Comparison of ENCODE assay signal across 18 cellular contexts in genomic region chr1:72567511-72567910, GRCh38.
DNase-seq lines count a peak whose midpoint lies in the region; ATAC-seq, FAIRE-seq and TF ChIP-seq lines count a peak whose summit lies in the region.
"Had no signal": no experiment of that assay in that cellular context is flagged by ENCODE, and none has a peak within 500 bp of the region (broad histone marks: within the 10 kb centered on the region; RNA-seq: fewer than 3 reads in every experiment).

No MANE protein-coding gene starts in this region.

- TF ChIP-seq CTCF in choroid plexus epithelial cell (conservative IDR thresholded peaks at IDR 0.05; ENCODE audit: low read depth, low read length) = no peak

- H3K4me3 ChIP-seq in choroid plexus epithelial cell (ENCODE audit: low read depth, low read length) = no peak overlapping the region
- H3K4me3 ChIP-seq: dorsolateral prefrontal cortex, GM23338, SJSA1, thoracic aorta had no signal

- FAIRE-seq in GM12892 (lab: Jason Lieb, UNC) = no peak

- no peak for TF ChIP-seq POLR2A in GM12892 (IDR thresholded peaks at IDR 0.05; ENCODE audit: low read depth, low read length)

- ATAC-seq in HG03025 (IDR thresholded peaks at IDR 0.05; ENCODE audit: low FRiP score, unreplicated experiment) = no peak
- ATAC-seq: activated CD8-positive, alpha-beta memory T cell treated with anti-CD3 and anti-CD28 coated beads, Interleukin-2, amount 10 ng/mL, durations not matched to agents 7 days and 5 days; esophagus mucosa; GM23338 had no signal

- DNase-seq in DMS79 treated with DMSO at 0.1 percent for 48 hours (lab: John Stamatoyannopoulos, UW) = peak; percentile 78
- peak; percentile 7 for DNase-seq in NCI-H1105 (lab: John Stamatoyannopoulos, UW)
- peak; percentile 22 for DNase-seq in choroid plexus epithelial cell (ENCODE audit: low read depth)
- DNase-seq in myocyte (ENCODE audit: low read depth) = peak; percentile 48
- no peak for DNase-seq in cortex of kidney (lab: John Stamatoyannopoulos, UW)
- no peak for DNase-seq in GM12892 (ENCODE audit: insufficient read length)
- DNase-seq: activated CD8-positive, alpha-beta memory T cell treated with anti-CD3 and anti-CD28 coated beads, Interleukin-2, amount 10 ng/mL, durations not matched to agents 7 days and 5 days; activated gamma-delta T cell treated with Interleukin-2 at 50 U/mL for 16 hours; BE2C; dorsolateral prefrontal cortex; NCI-H1092; NCI-H510A; stimulated activated CD4-positive, alpha-beta T cell treated with anti-CD3 and anti-CD28 coated beads, Interleukin-4, amount 100 ng/mL, for 4 hours had no signal

Comparison
In these comparisons a context has a peak if more than half of its experiments do, and no peak if none do; other contexts are left out.
1. DNase-seq: peak in DMS79 treated with DMSO at 0.1 percent for 48 hours (single experiment), NCI-H1105 (single experiment), choroid plexus epithelial cell (single experiment) and myocyte (single experiment); none in cortex of kidney (single experiment) and GM12892 (single experiment).